In genomic region chr16:4618645-4619418, GRCh38 we compare ENCODE assay signal across 1 cellular context.
TF ChIP-seq lines count a peak whose summit lies in the region.

No MANE protein-coding gene starts in this region.

TF ChIP-seq in HepG2, 621 proteins besides CTCF, POLR2A, EP300 and RAD21 (continued from another document and continues in another):
- 0 out of 2 replicates have a peak, but pooled peaks have one; percentile 54 for TF ChIP-seq ZNF558 (CRISPR knock-in tag; IDR thresholded peaks at IDR 0.05; ENCODE audit: borderline replicate concordance)
- TF ChIP-seq ZNF362 (CRISPR knock-in tag; IDR thresholded peaks at IDR 0.05; ENCODE audit: borderline replicate concordance), result no peak
- TF ChIP-seq YEATS2 (CRISPR knock-in tag; IDR thresholded peaks at IDR 0.05; ENCODE audit: borderline replicate concordance), result no peak
- peak; percentile 42; the same call in 1 of the 2 replicates for TF ChIP-seq ZNF142 (CRISPR knock-in tag; IDR thresholded peaks at IDR 0.05)
- no peak for TF ChIP-seq ZNF646 (CRISPR knock-in tag; IDR thresholded peaks at IDR 0.05)
- peak; percentile 46; the same call in 1 of the 2 replicates for TF ChIP-seq SP4 (CRISPR knock-in tag; IDR thresholded peaks at IDR 0.05)
- TF ChIP-seq ZFP36 (IDR thresholded peaks at IDR 0.05; ENCODE audit: borderline replicate concordance, low read depth, low read length, partially characterized antibody), result no peak
- no peak for TF ChIP-seq BATF2 (CRISPR knock-in tag; IDR thresholded peaks at IDR 0.05)
- TF ChIP-seq ZNF605 (CRISPR knock-in tag; IDR thresholded peaks at IDR 0.05), result no peak
- TF ChIP-seq ZNF614 (CRISPR knock-in tag; IDR thresholded peaks at IDR 0.05; ENCODE audit: borderline replicate concordance), result 0 out of 2 replicates have a peak, but pooled peaks have one; percentile 38
- TF ChIP-seq PHF20 (CRISPR knock-in tag; IDR thresholded peaks at IDR 0.05), result no peak
- no peak for TF ChIP-seq SOX5 (CRISPR knock-in tag; IDR thresholded peaks at IDR 0.05; ENCODE audit: borderline replicate concordance)
- TF ChIP-seq ZSCAN29 (CRISPR knock-in tag; conservative IDR thresholded peaks at IDR 0.05), result no peak
- no peak for TF ChIP-seq JUNB (CRISPR knock-in tag; IDR thresholded peaks at IDR 0.05; ENCODE audit: borderline replicate concordance)
- no peak for TF ChIP-seq KAT7 (CRISPR knock-in tag; IDR thresholded peaks at IDR 0.05; ENCODE audit: borderline replicate concordance)
- no peak for TF ChIP-seq ZNF337 (CRISPR knock-in tag; IDR thresholded peaks at IDR 0.05; ENCODE audit: borderline replicate concordance, low read depth)
- no peak for TF ChIP-seq MTF1 (CRISPR knock-in tag; IDR thresholded peaks at IDR 0.05)
- TF ChIP-seq NFYB (CRISPR knock-in tag; IDR thresholded peaks at IDR 0.05), result no peak
- no peak for TF ChIP-seq ELF4 (CRISPR knock-in tag; IDR thresholded peaks at IDR 0.05; ENCODE audit: borderline replicate concordance)
- TF ChIP-seq ATF4 (CRISPR knock-in tag; IDR thresholded peaks at IDR 0.05), result no peak
- no peak for TF ChIP-seq AGO1 (IDR thresholded peaks at IDR 0.05; ENCODE audit: low read depth, low read length, poor library complexity, severe bottlenecking)
- no peak for TF ChIP-seq ZNF768 (CRISPR knock-in tag; IDR thresholded peaks at IDR 0.05)
- TF ChIP-seq ZNF207 (IDR thresholded peaks at IDR 0.05; ENCODE audit: borderline replicate concordance), result no peak
- TF ChIP-seq TBL1XR1 (IDR thresholded peaks at IDR 0.05; ENCODE audit: borderline replicate concordance, low read length, partially characterized antibody), result no peak
- TF ChIP-seq AKAP8 (CRISPR knock-in tag; IDR thresholded peaks at IDR 0.05), result no peak
- TF ChIP-seq ZSCAN30 (CRISPR knock-in tag; IDR thresholded peaks at IDR 0.05), result no peak
- no peak for TF ChIP-seq ZNF430 (CRISPR knock-in tag; IDR thresholded peaks at IDR 0.05)
- TF ChIP-seq ZNF713 (CRISPR knock-in tag; IDR thresholded peaks at IDR 0.05), result no peak
- TF ChIP-seq ZMYM2 (CRISPR knock-in tag; IDR thresholded peaks at IDR 0.05), result no peak
- no peak for TF ChIP-seq ZNF230 (CRISPR knock-in tag; IDR thresholded peaks at IDR 0.05)
- TF ChIP-seq CREB1 (IDR thresholded peaks at IDR 0.05), result no peak
- TF ChIP-seq CREB1 (CRISPR knock-in tag; IDR thresholded peaks at IDR 0.05), result no peak
- 0 out of 2 replicates have a peak, but pooled peaks have one; percentile 81 for TF ChIP-seq NRL (CRISPR knock-in tag; IDR thresholded peaks at IDR 0.05; ENCODE audit: borderline replicate concordance)
- no peak for TF ChIP-seq MED13 (CRISPR knock-in tag; IDR thresholded peaks at IDR 0.05)
- no peak for TF ChIP-seq AHR (CRISPR knock-in tag; IDR thresholded peaks at IDR 0.05)
- no peak for TF ChIP-seq ZNF597 (CRISPR knock-in tag; IDR thresholded peaks at IDR 0.05)
- TF ChIP-seq HMG20B (CRISPR knock-in tag; conservative IDR thresholded peaks at IDR 0.05), result no peak
- peak; percentile 53; the same call in 1 of the 2 replicates for TF ChIP-seq ZNF235 (CRISPR knock-in tag; IDR thresholded peaks at IDR 0.05; ENCODE audit: borderline replicate concordance)
- peak; percentile 66; the same call in 1 of the 2 replicates for TF ChIP-seq TFAP4 (IDR thresholded peaks at IDR 0.05; ENCODE audit: borderline replicate concordance, low read depth)
- TF ChIP-seq PAXIP1 (CRISPR knock-in tag; conservative IDR thresholded peaks at IDR 0.05), result peak; percentile 78
- TF ChIP-seq GTF2F1 (IDR thresholded peaks at IDR 0.05; ENCODE audit: low read length), result no peak
- no peak for TF ChIP-seq ZNF557 (CRISPR knock-in tag; IDR thresholded peaks at IDR 0.05)
- TF ChIP-seq EED (CRISPR knock-in tag; IDR thresholded peaks at IDR 0.05), result no peak
- no peak for TF ChIP-seq ZMAT5 (CRISPR knock-in tag; IDR thresholded peaks at IDR 0.05; ENCODE audit: borderline replicate concordance, low read depth)
